Comparison of ENCODE assay signal across 19 cellular contexts in the genomic region with DNA sequence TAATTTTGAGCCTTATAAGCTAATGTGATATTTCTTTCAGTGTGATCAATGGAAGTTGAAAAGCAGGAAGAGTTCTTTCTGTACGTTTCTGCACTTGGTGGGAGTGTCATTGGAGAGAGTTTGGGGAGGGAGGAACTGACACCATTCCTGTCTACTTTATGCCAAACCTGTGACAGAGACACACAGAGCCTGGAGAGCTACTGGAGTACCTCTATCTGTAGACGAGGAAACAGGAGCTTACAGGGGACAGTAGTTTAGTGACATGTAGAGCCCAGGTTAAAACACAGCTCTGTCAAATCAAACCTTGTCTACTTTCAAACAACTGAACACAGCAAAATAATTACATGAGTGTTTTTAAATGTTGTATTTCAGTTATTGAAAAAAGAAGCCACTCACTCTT.
DNase-seq lines count a peak whose midpoint lies in the region; ATAC-seq and TF ChIP-seq lines count a peak whose summit lies in the region.
"Had no signal": no experiment of that assay in that cellular context is flagged by ENCODE, and none has a peak within 500 bp of the region (broad histone marks: within the 10 kb centered on the region; RNA-seq: fewer than 3 reads in every experiment).

No MANE protein-coding gene starts in this region.

- H3K4me1 ChIP-seq in breast epithelium, result peaks cover 0 to 3% of the 10 kb centered on the region in 2 donors
- H3K4me1 ChIP-seq in right lobe of liver, result no peaks in the 10 kb centered on the region
- peaks cover 0 to 27% (median 5%) of the 10 kb centered on the region in 4 donors for H3K4me1 ChIP-seq in stomach

- no peak for TF ChIP-seq EP300 in stomach (IDR thresholded peaks at IDR 0.05)

- BruUV-seq in MCF 10A (replicated peaks; lab: Mats Ljungman, UMichigan), result TSS peak; percentile 75

- intact Hi-C loops in MCF 10A (cut with micrococcal nuclease), result loop anchor here (1.0 to 5.0 kb wide), 2 partner anchors 22 to 598 kb away; no protein-coding TSS in a partner anchor
- intact Hi-C loops in breast epithelium (cut with DNase I; ENCODE audit: low total_unique reads), result no loop called here
- intact Hi-C loops in right lobe of liver (cut with DNase I), result no loop called here
- intact Hi-C loops in stomach (cut with DNase I; ENCODE audit: low total_unique reads), result no loop called here

- 34% methylated on average over 2 of the region's 2 CpGs for WGBS in right lobe of liver (ENCODE audit: insufficient coverage, low coverage, low lambda C conversion rate, missing lambda C conversion rate)
- 53 to 61% (median 58%) methylated on average over 2 of the region's 2 CpGs for WGBS in stomach, 5 donors

- ATAC-seq in right lobe of liver, result peak in 3 of 4 donors; percentile 28 to 67 (median 66)
- no peak for ATAC-seq in GM18498 (IDR thresholded peaks at IDR 0.05; ENCODE audit: unreplicated experiment)

- CTCF ChIA-PET in MCF 10A (lab: Yijun Ruan, JAX), result interaction anchor here (1.8 to 6.5 kb wide), 3 partner anchors 11 to 65 kb away, joined by 5 to 37 read pairs (median 6); no protein-coding TSS in a partner anchor

- POLR2A ChIA-PET in MCF 10A (lab: Yijun Ruan, JAX), result interaction anchor here (1.1 to 10.6 kb wide), 8 partner anchors 8 to 63 kb away, joined by 3 to 437 read pairs (median 6); no protein-coding TSS in a partner anchor

- TF ChIP-seq CTCF in MCF 10A (IDR thresholded peaks at IDR 0.05; ENCODE audit: unreplicated experiment) (no peak), breast epithelium (IDR thresholded peaks at IDR 0.05) (no peak), VCaP (conservative IDR thresholded peaks at IDR 0.05) (no peak), right lobe of liver (IDR thresholded peaks at IDR 0.05) (no peak), stomach (IDR thresholded peaks at IDR 0.05) (no peak)

- H3K27ac Mint-ChIP-seq in MCF 10A (ENCODE audit: low read depth, unreplicated experiment), result peak overlapping the region; percentile 89
- H3K27ac Mint-ChIP-seq: dendritic cell treated with granulocyte-macrophage colony-stimulating factor and Interleukin-4, amounts not matched to agents 40 ng/mL and 50 ng/mL, for 4 days had no signal

- peaks cover 69% of the 10 kb centered on the region for H3K4me1 Mint-ChIP-seq in MCF 10A (ENCODE audit: insufficient read depth, unreplicated experiment)

- TF ChIP-seq POLR2A in breast epithelium (IDR thresholded peaks at IDR 0.05) (no peak), right lobe of liver (IDR thresholded peaks at IDR 0.05) (no peak), stomach (IDR thresholded peaks at IDR 0.05) (no peak)

- no peak overlapping the region for H3K4me3 Mint-ChIP-seq in MCF 10A (ENCODE audit: unreplicated experiment)
- H3K4me3 Mint-ChIP-seq: dendritic cell treated with granulocyte-macrophage colony-stimulating factor and Interleukin-4, amounts not matched to agents 40 ng/mL and 50 ng/mL, for 4 days had no signal

- H3K27ac ChIP-seq in breast epithelium (peak overlapping the region in 1 of 2 donors; percentile 7), VCaP (peak overlapping the region; percentile 77), right lobe of liver (peak overlapping the region in 1 of 3 donors; percentile 35), stomach (peak overlapping the region in 4 of 5 donors; percentile 30 to 68 (median 64))
- H3K27ac ChIP-seq: ascending aorta, KMS-11, ovary, RWPE1 had no signal

- H3K9me3 ChIP-seq in breast epithelium (no peaks in the 10 kb centered on the region), right lobe of liver (no peaks in the 10 kb centered on the region), stomach (no peaks in the 10 kb centered on the region)
- H3K9me3 ChIP-seq: ascending aorta, ovary, tibial nerve had no signal

- H3K9me3 Mint-ChIP-seq in MCF 10A (ENCODE audit: unreplicated experiment), result no peaks in the 10 kb centered on the region
- H3K9me3 Mint-ChIP-seq: dendritic cell treated with granulocyte-macrophage colony-stimulating factor and Interleukin-4, amounts not matched to agents 40 ng/mL and 50 ng/mL, for 4 days had no signal

- no peak overlapping the region for H3K4me3 ChIP-seq in breast epithelium
- no peak overlapping the region for H3K4me3 ChIP-seq in right lobe of liver
- H3K4me3 ChIP-seq in stomach, result no peak overlapping the region
- H3K4me3 ChIP-seq: ascending aorta, lung, tibial nerve had no signal

- H3K27me3 ChIP-seq in breast epithelium (no peaks in the 10 kb centered on the region), right lobe of liver (no peaks in the 10 kb centered on the region), stomach (no peaks in the 10 kb centered on the region)
- H3K27me3 ChIP-seq: ascending aorta, ovary had no signal

- no peak for DNase-seq in MCF 10A (ENCODE audit: unreplicated experiment)
- DNase-seq in breast epithelium (ENCODE audit: low spot score in 2 of 2), result no peak
- no peak for DNase-seq in right lobe of liver
- DNase-seq in stomach, result no peak
- DNase-seq in OCI-M1 (lab: John Stamatoyannopoulos, UW), result no peak
- DNase-seq in mesenteric fat pad (ENCODE audit: low spot score), result no peak
- DNase-seq: activated CD8-positive, alpha-beta memory T cell treated with anti-CD3 and anti-CD28 coated beads, Interleukin-2, amount 50 U/mL, for 4 hours; DMS79; NCI-H146; NCI-H524; ovary had no signal

- peaks cover 11% of the 10 kb centered on the region for H3K36me3 Mint-ChIP-seq in MCF 10A (ENCODE audit: insufficient read depth, unreplicated experiment)

- no peaks in the 10 kb centered on the region for H3K27me3 Mint-ChIP-seq in MCF 10A (ENCODE audit: insufficient read depth, unreplicated experiment)
- H3K27me3 Mint-ChIP-seq: dendritic cell treated with granulocyte-macrophage colony-stimulating factor and Interleukin-4, amounts not matched to agents 40 ng/mL and 50 ng/mL, for 4 days had no signal

- H3K36me3 ChIP-seq in breast epithelium (no peaks in the 10 kb centered on the region), right lobe of liver (no peaks in the 10 kb centered on the region), stomach (no peaks in the 10 kb centered on the region)
- H3K36me3 ChIP-seq: ascending aorta, ovary, tibial nerve had no signal
